In the genomic region with DNA sequence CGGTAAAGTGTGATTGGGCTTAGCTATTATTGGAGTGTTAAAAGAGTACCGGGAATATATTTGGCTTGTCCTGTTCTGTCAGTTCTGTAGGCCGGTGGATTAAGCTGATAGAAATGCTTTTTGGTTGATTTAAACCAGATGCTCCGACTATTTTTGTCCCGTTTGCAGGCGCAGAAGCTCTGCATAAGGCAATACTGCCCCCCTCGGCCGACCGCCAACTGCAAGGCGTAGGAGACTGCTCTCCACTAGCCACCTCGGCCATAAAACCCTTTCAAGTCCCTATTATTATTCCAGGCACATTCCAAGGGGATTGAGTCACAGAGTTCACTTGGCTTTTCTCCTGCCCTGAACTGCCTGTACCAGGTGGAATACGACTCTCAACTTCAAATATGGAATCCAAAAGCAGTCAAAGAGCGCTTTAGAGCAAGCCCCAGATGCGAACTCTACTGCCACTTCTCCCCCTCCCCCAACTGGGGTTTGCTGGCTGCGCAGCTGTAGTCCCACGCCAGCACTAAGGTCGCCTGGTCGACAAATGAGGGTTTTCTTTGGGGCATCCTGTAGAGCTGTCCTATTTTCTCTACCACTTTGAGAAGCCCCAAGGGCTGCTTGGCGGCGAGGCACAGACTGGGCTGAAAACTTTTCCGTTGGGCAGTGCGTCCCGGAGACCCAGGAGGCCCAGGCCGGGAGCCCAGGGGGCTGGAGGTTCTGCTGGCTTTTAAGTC, we compare ENCODE assay signal across 8 cellular contexts.
DNase-seq lines count a peak whose midpoint lies in the region; ATAC-seq, FAIRE-seq and TF ChIP-seq lines count a peak whose summit lies in the region.

No MANE protein-coding gene starts in this region.

- H3K4me3 Mint-ChIP-seq in HFFc6: peak overlapping the region; percentile 86

- peak; percentile 90 for TF ChIP-seq CTCF in GM06990 (IDR thresholded peaks at IDR 0.05; ENCODE audit: insufficient read depth, low read length, poor library complexity, severe bottlenecking)
- TF ChIP-seq CTCF in HFFc6 (IDR thresholded peaks at IDR 0.05): peak; percentile 89
- TF ChIP-seq CTCF in pancreas (IDR thresholded peaks at IDR 0.05): peak; percentile 44 to 61 (median 56)
- peak; percentile 66 to 77 for TF ChIP-seq CTCF in tibial artery (IDR thresholded peaks at IDR 0.05)

- H3K4me1 Mint-ChIP-seq in HFFc6 (ENCODE audit: low read depth): peaks cover 41% of the 10 kb centered on the region

- peak; percentile 82 for ATAC-seq in Right ventricle myocardium superior (ENCODE audit: poor library complexity)
- peak; percentile 66 to 89 (median 77) for ATAC-seq in pancreas

- no peaks in the 10 kb centered on the region for H3K27me3 ChIP-seq in GM06990 (replicated peaks; ENCODE audit: control insufficient read depth, insufficient read depth, low read length)
- no peaks in the 10 kb centered on the region for H3K27me3 ChIP-seq in pancreas
- H3K27me3 ChIP-seq in tibial artery: no peaks in the 10 kb centered on the region

- peaks cover 3 to 8% (median 8%) of the 10 kb centered on the region in 3 donors for H3K4me1 ChIP-seq in pancreas
- peaks cover 0 to 24% (median 16%) of the 10 kb centered on the region in 4 donors for H3K4me1 ChIP-seq in tibial artery

- intact Hi-C loops in Right ventricle myocardium superior (cut with DNase I): loop anchor here (5.0 kb wide), 2 partner anchors 83 to 107 kb away; a partner anchor contains a TSS
- intact Hi-C loops in pancreas (cut with DNase I): loop anchor here in 1 of 3 donors (5.0 to 10.0 kb wide), 3 partner anchors 88 to 455 kb away; a partner anchor contains a TSS
- intact Hi-C loops in tibial artery (cut with DNase I; ENCODE audit: low total_unique reads): loop anchor here (5.0 to 10.0 kb wide), 4 partner anchors 83 to 462 kb away; a partner anchor contains a TSS

- H3K36me3 Mint-ChIP-seq in HFFc6 (ENCODE audit: low read depth): peaks cover 4% of the 10 kb centered on the region; the same call in 1 of the 2 replicates

- H3K27ac ChIP-seq in pancreas (peak overlapping the region; percentile 97 to 98 (median 98)), tibial artery (peak overlapping the region; percentile 94 to 98)

- WGBS in pancreas, 2 donors: 0% methylated on average over 24 of the region's 24 CpGs

- peak overlapping the region; percentile 92 for H3K27ac Mint-ChIP-seq in HFFc6

- H3K9me3 ChIP-seq in pancreas (no peaks in the 10 kb centered on the region), tibial artery (no peaks in the 10 kb centered on the region)

- FAIRE-seq in pancreas (lab: Jason Lieb, UNC): peak; percentile 84

- H3K36me3 ChIP-seq in GM06990 (ENCODE audit: control insufficient read depth, insufficient read depth, low read length) (no peaks in the 10 kb centered on the region), pancreas (no peaks in the 10 kb centered on the region), tibial artery (no peaks in the 10 kb centered on the region)

- H3K4me3 ChIP-seq in GM06990 (replicated peaks; ENCODE audit: low read depth, low read length): peak overlapping the region; percentile 82
- H3K4me3 ChIP-seq in pancreas: peak overlapping the region; percentile 29 to 63 (median 56)
- H3K4me3 ChIP-seq in tibial artery: peak overlapping the region; percentile 60 to 78

- H3K27me3 Mint-ChIP-seq in HFFc6 (ENCODE audit: insufficient read depth): no peaks in the 10 kb centered on the region; the same call in 1 of the 2 replicates

- no peaks in the 10 kb centered on the region for H3K9me3 Mint-ChIP-seq in HFFc6

- DNase-seq in GM06990 (ENCODE audit: extremely low read depth, insufficient read length): peak; percentile 75
- DNase-seq in HFFc6: peak; percentile 99
- peak; percentile 89 for DNase-seq in MV-4-11 (lab: John Stamatoyannopoulos, UW)
- DNase-seq in SKM-1 (lab: John Stamatoyannopoulos, UW; ENCODE audit: unreplicated experiment): peak; percentile 38
- DNase-seq in activated naive CD8-positive, alpha-beta T cell treated with anti-CD3 and anti-CD28 coated beads, Interleukin-2, amount 50 U/mL, for 16 hours (ENCODE audit: low read depth, low spot score): peak; percentile 27
- DNase-seq in Right ventricle myocardium superior: peak; percentile 97
- DNase-seq in pancreas: peak; percentile 90 to 96 (median 94)
- peak; percentile 97 to 98 for DNase-seq in tibial artery

Comparison
In these comparisons a context has a peak if more than half of its experiments do, and no peak if none do; other contexts are left out.
1. Peak in every context shown above with its lines: DNase-seq, ATAC-seq, H3K4me3 ChIP-seq and H3K27ac ChIP-seq.
2. DNase-seq: peak in every context shown above with its lines; median percentile 99 in HFFc6; 98 in tibial artery; 97 in Right ventricle myocardium superior; 94 in pancreas; 89 in MV-4-11; 75 in GM06990; 38 in SKM-1; 27 in activated naive CD8-positive, alpha-beta T cell treated with anti-CD3 and anti-CD28 coated beads, Interleukin-2, amount 50 U/mL, for 16 hours.